ENCODE assay signal across 21 cellular contexts in the genomic region with DNA sequence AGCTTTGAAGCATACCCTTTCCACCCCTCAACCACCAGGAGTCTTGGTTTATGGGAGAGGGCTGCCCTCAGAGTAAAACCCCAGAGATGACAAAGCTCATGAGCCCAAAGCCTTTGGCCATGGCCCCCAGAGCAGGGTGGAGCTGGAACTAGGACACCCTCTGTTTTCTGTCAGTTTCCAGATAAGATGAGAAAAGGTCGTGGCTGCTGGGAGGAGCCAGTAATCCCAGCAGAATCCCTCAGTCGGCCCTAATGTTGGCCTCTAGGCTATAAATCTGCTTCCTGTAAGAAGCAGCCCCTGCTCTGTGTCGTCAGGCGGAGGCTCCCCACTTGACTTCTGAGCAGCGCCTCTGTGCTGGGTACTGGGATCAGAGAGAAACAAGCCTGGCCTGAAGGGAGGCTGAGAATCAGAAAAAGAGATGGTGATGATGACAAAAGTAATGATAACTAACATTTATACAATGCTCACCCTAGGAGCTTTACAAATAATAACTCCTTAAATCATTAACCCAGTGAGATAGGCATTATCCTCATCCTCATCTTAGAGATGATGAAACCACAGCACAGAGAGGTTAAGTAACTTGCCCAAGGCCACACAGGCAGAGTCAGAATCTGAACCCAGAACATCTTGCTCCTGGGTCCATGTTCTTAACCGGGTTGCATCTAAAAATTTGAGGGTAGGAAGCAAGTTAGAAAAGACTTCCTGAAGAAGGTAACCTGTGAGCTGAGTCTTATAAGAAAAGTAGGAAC.
A peak's percentile ranks its signal among the peaks of the same experiment; 100 is the strongest.
DNase-seq lines count a peak whose midpoint lies in the region; ATAC-seq and TF ChIP-seq lines count a peak whose summit lies in the region.
"Had no signal": no experiment of that assay in that cellular context is flagged by ENCODE, and none has a peak within 500 bp of the region (broad histone marks: within the 10 kb centered on the region; RNA-seq: fewer than 3 reads in every experiment).

No MANE protein-coding gene starts in this region.

- peaks cover 75% of the 10 kb centered on the region for H3K4me1 Mint-ChIP-seq in nephron progenitor cell

- peak overlapping the region; percentile 55 for H3K4me3 Mint-ChIP-seq in nephron progenitor cell
- H3K4me3 Mint-ChIP-seq: activated T-helper 1 cell treated with anti-CD3 and anti-CD28 coated beads, Interleukin-12 subunit alpha, Interleukin-12 subunit beta, Interleukin-2, Interleukin-4 antibody, amounts not matched to agents 30 ng/mL and 10 ng/mL and 1 ng/mL, durations not matched to agents 14 hours and 24 hours and 36 hours had no signal

- H3K27ac Mint-ChIP-seq in nephron progenitor cell = no peak overlapping the region
- H3K27ac Mint-ChIP-seq: activated T-helper 1 cell treated with anti-CD3 and anti-CD28 coated beads, Interleukin-12 subunit alpha, Interleukin-12 subunit beta, Interleukin-2, Interleukin-4 antibody, amounts not matched to agents 30 ng/mL and 10 ng/mL and 1 ng/mL, durations not matched to agents 14 hours and 24 hours and 36 hours had no signal

- peaks cover 6% of the 10 kb centered on the region for H3K27me3 Mint-ChIP-seq in nephron progenitor cell (ENCODE audit: low read depth, poor library complexity)

- H3K9me3 Mint-ChIP-seq in nephron progenitor cell = no peaks in the 10 kb centered on the region
- H3K9me3 Mint-ChIP-seq: activated T-helper 1 cell treated with anti-CD3 and anti-CD28 coated beads, Interleukin-12 subunit alpha, Interleukin-12 subunit beta, Interleukin-2, Interleukin-4 antibody, amounts not matched to agents 30 ng/mL and 10 ng/mL and 1 ng/mL, durations not matched to agents 14 hours and 24 hours and 36 hours had no signal

- no peaks in the 10 kb centered on the region for H3K36me3 Mint-ChIP-seq in nephron progenitor cell (ENCODE audit: low read depth)

- DNase-seq in ELF-1 (ENCODE audit: low read depth, low spot score) (peak; percentile 91), left ventricle myocardium superior (no peak), nephron progenitor cell (peak; percentile 44), AG08396 (ENCODE audit: low spot score) (no peak), NCI-H1105 (lab: John Stamatoyannopoulos, UW) (no peak)
- no peak for DNase-seq in stimulated activated CD4-positive, alpha-beta T cell treated with anti-CD3 and anti-CD28 coated beads, Interleukin-2, amount 100 ng/mL, for 24 hours
- DNase-seq: activated CD4-positive, alpha-beta T cell treated with anti-CD3 and anti-CD28 coated beads, Interleukin-2, amount 50 U/mL, for 4 hours; activated CD4-positive, CD25-positive, alpha-beta regulatory T cell; activated naive CD4-positive, alpha-beta T cell treated with anti-CD3 and anti-CD28 coated beads, Interleukin-2, amount 50 U/mL, for 16 hours; central memory CD4-positive, alpha-beta T cell; COR-L47; dermis blood vessel endothelial cell; DMS79 treated with DMSO at 0.1 percent for 48 hours; GOT3; NCI-H1694; NCI-H2171 treated with DMSO at 0.1 percent for 48 hours; NCI-H526 had no signal

- intact Hi-C loops in left ventricle myocardium superior (cut with micrococcal nuclease) = no loop called here

- ATAC-seq in SK-N-SH treated with all-trans-retinoic acid at 6 μM for 48 hours (peak; percentile 34; the same call in 1 of the 3 replicates), left ventricle myocardium superior (peak; percentile 52), GM18909 (IDR thresholded peaks at IDR 0.05; ENCODE audit: poor library complexity, unreplicated experiment) (no peak)
- ATAC-seq: GM12878 had no signal

- no peak for TF ChIP-seq CTCF in nephron progenitor cell (IDR thresholded peaks at IDR 0.05)

TF ChIP-seq in SK-N-SH treated with all-trans-retinoic acid at 6 μM for 48 hours, 23 proteins besides CTCF, POLR2A, EP300 and RAD21:
- TF ChIP-seq ZNF8 (CRISPR knock-in tag; IDR thresholded peaks at IDR 0.05) (no peak), ISL1 (CRISPR knock-in tag; IDR thresholded peaks at IDR 0.05) (no peak), ZC3H10 (CRISPR knock-in tag; IDR thresholded peaks at IDR 0.05) (no peak), PPARA (CRISPR knock-in tag; IDR thresholded peaks at IDR 0.05; ENCODE audit: borderline replicate concordance) (no peak), ZFP3 (CRISPR knock-in tag; IDR thresholded peaks at IDR 0.05) (no peak), ESRRG (CRISPR knock-in tag; IDR thresholded peaks at IDR 0.05) (no peak), ARNTL (CRISPR knock-in tag; IDR thresholded peaks at IDR 0.05; ENCODE audit: borderline replicate concordance, low read depth) (no peak), GLIS3 (CRISPR knock-in tag; IDR thresholded peaks at IDR 0.05) (no peak), CSDC2 (CRISPR knock-in tag; IDR thresholded peaks at IDR 0.05) (no peak)
- TF ChIP-seq, protein P1, sequence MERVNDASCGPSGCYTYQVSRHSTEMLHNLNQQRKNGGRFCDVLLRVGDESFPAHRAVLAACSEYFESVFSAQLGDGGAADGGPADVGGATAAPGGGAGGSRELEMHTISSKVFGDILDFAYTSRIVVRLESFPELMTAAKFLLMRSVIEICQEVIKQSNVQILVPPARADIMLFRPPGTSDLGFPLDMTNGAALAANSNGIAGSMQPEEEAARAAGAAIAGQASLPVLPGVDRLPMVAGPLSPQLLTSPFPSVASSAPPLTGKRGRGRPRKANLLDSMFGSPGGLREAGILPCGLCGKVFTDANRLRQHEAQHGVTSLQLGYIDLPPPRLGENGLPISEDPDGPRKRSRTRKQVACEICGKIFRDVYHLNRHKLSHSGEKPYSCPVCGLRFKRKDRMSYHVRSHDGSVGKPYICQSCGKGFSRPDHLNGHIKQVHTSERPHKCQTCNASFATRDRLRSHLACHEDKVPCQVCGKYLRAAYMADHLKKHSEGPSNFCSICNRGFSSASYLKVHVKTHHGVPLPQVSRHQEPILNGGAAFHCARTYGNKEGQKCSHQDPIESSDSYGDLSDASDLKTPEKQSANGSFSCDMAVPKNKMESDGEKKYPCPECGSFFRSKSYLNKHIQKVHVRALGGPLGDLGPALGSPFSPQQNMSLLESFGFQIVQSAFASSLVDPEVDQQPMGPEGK (CRISPR knock-in tag; IDR thresholded peaks at IDR 0.05; ENCODE audit: borderline replicate concordance) = no peak
- TF ChIP-seq, protein P2, sequence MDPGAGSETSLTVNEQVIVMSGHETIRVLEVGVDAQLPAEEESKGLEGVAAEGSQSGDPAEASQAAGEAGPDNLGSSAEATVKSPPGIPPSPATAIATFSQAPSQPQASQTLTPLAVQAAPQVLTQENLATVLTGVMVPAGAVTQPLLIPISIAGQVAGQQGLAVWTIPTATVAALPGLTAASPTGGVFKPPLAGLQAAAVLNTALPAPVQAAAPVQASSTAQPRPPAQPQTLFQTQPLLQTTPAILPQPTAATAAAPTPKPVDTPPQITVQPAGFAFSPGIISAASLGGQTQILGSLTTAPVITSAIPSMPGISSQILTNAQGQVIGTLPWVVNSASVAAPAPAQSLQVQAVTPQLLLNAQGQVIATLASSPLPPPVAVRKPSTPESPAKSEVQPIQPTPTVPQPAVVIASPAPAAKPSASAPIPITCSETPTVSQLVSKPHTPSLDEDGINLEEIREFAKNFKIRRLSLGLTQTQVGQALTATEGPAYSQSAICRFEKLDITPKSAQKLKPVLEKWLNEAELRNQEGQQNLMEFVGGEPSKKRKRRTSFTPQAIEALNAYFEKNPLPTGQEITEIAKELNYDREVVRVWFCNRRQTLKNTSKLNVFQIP (CRISPR knock-in tag; IDR thresholded peaks at IDR 0.05; ENCODE audit: borderline replicate concordance, low read depth) = no peak
TF ChIP-seq in SK-N-SH treated with all-trans-retinoic acid at 6 μM for 48 hours: peak in this region for 0.

Comparison
In these comparisons a context has a peak if more than half of its experiments do, and no peak if none do; other contexts are left out.
1. DNase-seq: peak in ELF-1 (single experiment) and nephron progenitor cell (single experiment); none in left ventricle myocardium superior (single experiment), AG08396 (single experiment), stimulated activated CD4-positive, alpha-beta T cell treated with anti-CD3 and anti-CD28 coated beads, Interleukin-2, amount 100 ng/mL, for 24 hours (0 of 2) and NCI-H1105 (single experiment).